In genomic region chr16:46883353-46883689, GRCh38 we compare ENCODE assay signal across 8 cellular contexts. TPM values are rescaled to one million over a fixed set of nuclear protein-coding genes. Genes with fewer than 3 reads are reported as not detected.
DNase-seq lines count a peak whose midpoint lies in the region; ATAC-seq and TF ChIP-seq lines count a peak whose summit lies in the region.

No MANE protein-coding gene starts in this region.

- H3K4me1 Mint-ChIP-seq in activated CD4-positive, alpha-beta memory T cell treated with anti-CD3 and anti-CD28 coated beads for 36 hours (ENCODE audit: low read depth), result peaks cover 18% of the 10 kb centered on the region
- peaks cover 35% of the 10 kb centered on the region for H3K4me1 Mint-ChIP-seq in stimulated activated effector memory CD8-positive, alpha-beta T cell treated with anti-CD3 and anti-CD28 coated beads, Interleukin-12 subunit alpha, Interleukin-12 subunit beta, amount 100 ng/mL, for 72 hours

- POLR2A ChIA-PET in AG04450 (lab: Yijun Ruan, JAX), result interaction anchor here (1.3 kb wide), 1 partner anchor 23 kb away, joined by 3 read pairs; no protein-coding TSS in a partner anchor
- POLR2A ChIA-PET in activated CD4-positive, alpha-beta memory T cell treated with anti-CD3 and anti-CD28 coated beads for 36 hours (lab: Charles Lee), result interaction anchor here (0.7 to 2.1 kb wide), 6 partner anchors 20 to 194 kb away, joined by 3 to 9 read pairs (median 3); partner anchors contain the start of genes C16orf87, DNAJA2, ORC6 and VPS35

- H3K27ac Mint-ChIP-seq in activated CD4-positive, alpha-beta memory T cell treated with anti-CD3 and anti-CD28 coated beads for 36 hours, result peak overlapping the region; percentile 72
- peak overlapping the region; percentile 91 for H3K27ac Mint-ChIP-seq in stimulated activated effector memory CD8-positive, alpha-beta T cell treated with anti-CD3 and anti-CD28 coated beads, Interleukin-12 subunit alpha, Interleukin-12 subunit beta, amount 100 ng/mL, for 72 hours

- DNase-seq in AG04450 (ENCODE audit: low read depth, low spot score) (no peak), HFF-Myc (ENCODE audit: extremely low read depth, low read depth) (no peak), iPS DF 6.9 (ENCODE audit: low read depth, low spot score) (no peak), NCI-H446 treated with DMSO at 0.1 percent for 48 hours (lab: John Stamatoyannopoulos, UW) (no peak), posterior cingulate gyrus (no peak)
- DNase-seq in activated CD4-positive, alpha-beta memory T cell treated with anti-CD3 and anti-CD28 coated beads for 36 hours, result no peak
- peak in 1 of 2 donors; percentile 51 for DNase-seq in stimulated activated effector memory CD8-positive, alpha-beta T cell treated with anti-CD3 and anti-CD28 coated beads, Interleukin-12 subunit alpha, Interleukin-12 subunit beta, amount 100 ng/mL, for 72 hours (ENCODE audit: low spot score in 2 of 2)

- peaks cover 9% of the 10 kb centered on the region for H3K4me1 ChIP-seq in iPS DF 6.9 (ENCODE audit: control insufficient read depth, insufficient read depth, low read length)

- no peaks in the 10 kb centered on the region for H3K36me3 ChIP-seq in iPS DF 6.9 (ENCODE audit: control insufficient read depth, insufficient read depth, low read length)

- H3K27me3 Mint-ChIP-seq in activated CD4-positive, alpha-beta memory T cell treated with anti-CD3 and anti-CD28 coated beads for 36 hours, result peaks cover 5% of the 10 kb centered on the region

- TF ChIP-seq CTCF in AG04450 (IDR thresholded peaks at IDR 0.05; ENCODE audit: low read depth, low read length), result no peak
- no peak for TF ChIP-seq CTCF in HFF-Myc (IDR thresholded peaks at IDR 0.05; ENCODE audit: low read depth, low read length, missing control alignments)

- no CpG with 5 or more reads among the region's 10 CpGs for WGBS in iPS DF 6.9 (ENCODE audit: insufficient coverage, insufficient read length)

- H3K27me3 ChIP-seq in AG04450 (ENCODE audit: control insufficient read depth, insufficient read depth, low read length) (peaks cover 6% of the 10 kb centered on the region), iPS DF 6.9 (ENCODE audit: control insufficient read depth, insufficient read depth, low read length) (no peaks in the 10 kb centered on the region)

- CTCF ChIA-PET in AG04450 (lab: Charles Lee), result interaction anchor here (2.0 to 5.2 kb wide), 2 partner anchors 25 to 30 kb away, joined by 9 to 28 read pairs; no protein-coding TSS in a partner anchor
- CTCF ChIA-PET in activated CD4-positive, alpha-beta memory T cell treated with anti-CD3 and anti-CD28 coated beads for 36 hours (lab: Charles Lee), result interaction anchor here (0.7 to 2.8 kb wide), 12 partner anchors 20 to 258 kb away, joined by 3 to 14 read pairs (median 4); partner anchors contain the start of gene ORC6

- intact Hi-C loops in activated CD4-positive, alpha-beta memory T cell treated with anti-CD3 and anti-CD28 coated beads for 36 hours (cut with micrococcal nuclease), result loop anchor here (5.0 kb wide), 2 partner anchors 96 to 579 kb away; partner anchors contain the start of genes ITFG1 and PHKB
- intact Hi-C loops in posterior cingulate gyrus (cut with DNase I), result loop anchor here (2.0 kb wide), 1 partner anchor 53 kb away; the partner anchor contains the start of gene C16orf87

- H3K4me3 ChIP-seq in AG04450 (ENCODE audit: low read depth, low read length), result peak overlapping the region; percentile 81
- H3K4me3 ChIP-seq in HFF-Myc (replicated peaks; ENCODE audit: low read depth, low read length), result peak overlapping the region; percentile 67
- H3K4me3 ChIP-seq in iPS DF 6.9 (ENCODE audit: low read length), result peak overlapping the region; percentile 48; the same call in 1 of the 2 replicates

- peak overlapping the region; percentile 73 for H3K4me3 Mint-ChIP-seq in activated CD4-positive, alpha-beta memory T cell treated with anti-CD3 and anti-CD28 coated beads for 36 hours
- peak overlapping the region; percentile 77 for H3K4me3 Mint-ChIP-seq in stimulated activated effector memory CD8-positive, alpha-beta T cell treated with anti-CD3 and anti-CD28 coated beads, Interleukin-12 subunit alpha, Interleukin-12 subunit beta, amount 100 ng/mL, for 72 hours

- no peaks in the 10 kb centered on the region for H3K9me3 Mint-ChIP-seq in activated CD4-positive, alpha-beta memory T cell treated with anti-CD3 and anti-CD28 coated beads for 36 hours
- H3K9me3 Mint-ChIP-seq in stimulated activated effector memory CD8-positive, alpha-beta T cell treated with anti-CD3 and anti-CD28 coated beads, Interleukin-12 subunit alpha, Interleukin-12 subunit beta, amount 100 ng/mL, for 72 hours, result no peaks in the 10 kb centered on the region

- no peaks in the 10 kb centered on the region; the same call in 1 of the 2 replicates for H3K9me3 ChIP-seq in AG04450 (ENCODE audit: control insufficient read depth, insufficient read depth, low read length)
- no peaks in the 10 kb centered on the region for H3K9me3 ChIP-seq in iPS DF 6.9 (ENCODE audit: control insufficient read depth, insufficient read depth, low read length)

- H3K27ac ChIP-seq in AG04450 (ENCODE audit: low read depth, low read length), result peak overlapping the region; percentile 65
- H3K27ac ChIP-seq in iPS DF 6.9 (ENCODE audit: low read length), result no peak overlapping the region

- peaks cover 5% of the 10 kb centered on the region for H3K36me3 Mint-ChIP-seq in activated CD4-positive, alpha-beta memory T cell treated with anti-CD3 and anti-CD28 coated beads for 36 hours
- peaks cover 14% of the 10 kb centered on the region for H3K36me3 Mint-ChIP-seq in stimulated activated effector memory CD8-positive, alpha-beta T cell treated with anti-CD3 and anti-CD28 coated beads, Interleukin-12 subunit alpha, Interleukin-12 subunit beta, amount 100 ng/mL, for 72 hours

- ATAC-seq in stimulated activated effector memory CD8-positive, alpha-beta T cell treated with anti-CD3 and anti-CD28 coated beads, Interleukin-12 subunit alpha, Interleukin-12 subunit beta, amount 100 ng/mL, for 72 hours, result peak; percentile 0
- ATAC-seq in HG02798 (IDR thresholded peaks at IDR 0.05; ENCODE audit: poor library complexity, unreplicated experiment), result no peak

RNA-seq across cellular contexts. Expression of gene GPT2, which starts 0.8 kb away (rescaled TPM):
- 18.5 and 23.0 TPM in 2 replicates for polyA plus RNA-seq in AG04450 (2011; rRNA removed)
- polyA minus RNA-seq in AG04450 (2011; rRNA and poly(A)+ RNA removed), result 41.9 and 61.7 TPM in 2 replicates
- 10 to 100 TPM; 20.2 to 23.1 TPM for total RNA-seq in activated CD4-positive, alpha-beta memory T cell treated with anti-CD3 and anti-CD28 coated beads for 36 hours

RNA-seq across cellular contexts. Expression of gene C16orf87, which starts 52.3 kb away (rescaled TPM):
- 16.8 and 21.7 TPM in 2 replicates for polyA plus RNA-seq in AG04450 (2011; rRNA removed)
- 10.7 and 17.5 TPM in 2 replicates for polyA minus RNA-seq in AG04450 (2011; rRNA and poly(A)+ RNA removed)
- 10 to 100 TPM; 18.1 to 18.2 TPM for total RNA-seq in activated CD4-positive, alpha-beta memory T cell treated with anti-CD3 and anti-CD28 coated beads for 36 hours
